Comparison of ENCODE assay signal across 8 cellular contexts in genomic region chr7:36048141-36048901, GRCh38.
DNase-seq lines count a peak whose midpoint lies in the region; ATAC-seq and TF ChIP-seq lines count a peak whose summit lies in the region.

No MANE protein-coding gene starts in this region.

- H3K9me3 ChIP-seq in A673 (ENCODE audit: low read depth, low read length, poor library complexity, severe bottlenecking) (no peaks in the 10 kb centered on the region), MG63 (no peaks in the 10 kb centered on the region), spleen (no peaks in the 10 kb centered on the region)

- DNase-seq in A673 (ENCODE audit: low spot score), result peak; percentile 34
- DNase-seq in MG63, result peak; percentile 23
- peak; percentile 60 for DNase-seq in astrocyte of the spinal cord (ENCODE audit: low read depth, low spot score)
- peak; percentile 68 for DNase-seq in left lobe of liver (ENCODE audit: low spot score)
- DNase-seq in UCSD-AML1 (lab: John Stamatoyannopoulos, UW; ENCODE audit: unreplicated experiment), result no peak
- DNase-seq in GM13976 (ENCODE audit: low spot score), result no peak
- DNase-seq in spleen, result no peak

- H3K36me3 ChIP-seq in A673 (ENCODE audit: insufficient read depth, low read length, poor library complexity, severe bottlenecking) (no peaks in the 10 kb centered on the region), MG63 (no peaks in the 10 kb centered on the region), spleen (no peaks in the 10 kb centered on the region)

- peak; percentile 76 for ATAC-seq in left lobe of liver
- no peak for ATAC-seq in GM19035 (IDR thresholded peaks at IDR 0.05; ENCODE audit: unreplicated experiment)

- intact Hi-C loops in A673 (cut with micrococcal nuclease; ENCODE audit: unreplicated experiment), result no loop called here
- intact Hi-C loops in spleen (cut with DNase I; ENCODE audit: low total_unique reads), result no loop called here

- no TSS peak for BruUV-seq in A673 (replicated peaks; lab: Mats Ljungman, UMichigan)

- H3K4me3 ChIP-seq in A673 (ENCODE audit: low read depth, low read length, poor library complexity, severe bottlenecking) (no peak overlapping the region), MG63 (no peak overlapping the region), astrocyte of the spinal cord (ENCODE audit: low read depth, low read length) (no peak overlapping the region), spleen (no peak overlapping the region)

- POLR2A ChIA-PET in A673 (lab: Charles Lee; ENCODE audit: low non-redundant PET), result no interaction called here

- TF ChIP-seq CTCF in A673 (conservative IDR thresholded peaks at IDR 0.05; ENCODE audit: low read depth, low read length), result no peak
- no peak for TF ChIP-seq CTCF in astrocyte of the spinal cord (IDR thresholded peaks at IDR 0.05; ENCODE audit: low read depth, low read length)
- TF ChIP-seq CTCF in GM13976 (IDR thresholded peaks at IDR 0.05; ENCODE audit: borderline replicate concordance, control extremely low read depth, extremely low read depth, insufficient read depth, missing control alignments), result no peak
- TF ChIP-seq CTCF in spleen (IDR thresholded peaks at IDR 0.05 in 8 of 11, conservative IDR thresholded peaks at IDR 0.05 in 3 of 11), result no peak

- H3K27me3 ChIP-seq in A673 (replicated peaks; ENCODE audit: insufficient read depth, low read depth, low read length, poor library complexity), result no peaks in the 10 kb centered on the region
- no peaks in the 10 kb centered on the region for H3K27me3 ChIP-seq in MG63
- H3K27me3 ChIP-seq in spleen (replicated peaks in 1 of 7), result no peaks in the 10 kb centered on the region

- CTCF ChIA-PET in A673 (lab: Charles Lee), result no interaction called here

- in situ Hi-C loops in astrocyte of the spinal cord (cut with HindIII; ENCODE audit: low sequenced_read_pairs), result no loop called here
- in situ Hi-C loops in GM13976 (cut with MboI; ENCODE audit: low sequenced_read_pairs, unreplicated experiment), result no loop called here

- H3K27ac ChIP-seq in A673 (ENCODE audit: low read depth, low read length, poor library complexity, severe bottlenecking), result no peak overlapping the region
- peak overlapping the region in 3 of 8 donors; percentile 30 to 54 (median 38) for H3K27ac ChIP-seq in spleen

- TF ChIP-seq POLR2A in spleen (IDR thresholded peaks at IDR 0.05), result no peak

- WGBS in spleen, 5 donors, result 50 to 79% (median 62%) methylated on average over 5 of the region's 5 CpGs

- peaks cover 17% of the 10 kb centered on the region for H3K4me1 ChIP-seq in A673 (ENCODE audit: insufficient read depth, low read length, poor library complexity, severe bottlenecking)
- H3K4me1 ChIP-seq in spleen, result peaks cover 0 to 44% (median 14%) of the 10 kb centered on the region in 6 donors

Comparison
In these comparisons a context has a peak if more than half of its experiments do, and no peak if none do; other contexts are left out.
1. DNase-seq: peak in A673 (single experiment), MG63 (single experiment), astrocyte of the spinal cord (single experiment) and left lobe of liver (single experiment); none in UCSD-AML1 (single experiment), GM13976 (single experiment) and spleen (single experiment).